8 cellular contexts compared by ENCODE assay signal in genomic region chr14:106442857-106443256, GRCh38.
A peak's percentile ranks its signal among the peaks of the same experiment; 100 is the strongest.
DNase-seq lines count a peak whose midpoint lies in the region; TF ChIP-seq lines count a peak whose summit lies in the region.
"Had no signal": no experiment of that assay in that cellular context is flagged by ENCODE, and none has a peak within 500 bp of the region (broad histone marks: within the 10 kb centered on the region; RNA-seq: fewer than 3 reads in every experiment).

No MANE protein-coding gene starts in this region.

- no peak overlapping the region for H4K8ac ChIP-seq in trophoblast cell (ENCODE audit: low read depth, low read length)

- intact Hi-C loops in posterior vena cava (cut with DNase I), result no loop called here

- no peak overlapping the region for H4K12ac ChIP-seq in trophoblast cell (ENCODE audit: low read depth, low read length)

- H3K27ac ChIP-seq in trophoblast cell (ENCODE audit: low read depth, low read length), result no peak overlapping the region

- TF ChIP-seq CTCF in GM20000 (IDR thresholded peaks at IDR 0.05; ENCODE audit: extremely low read depth, missing control alignments), result peak; percentile 28

- no peak overlapping the region for H3K18ac ChIP-seq in trophoblast cell (ENCODE audit: low read length)

- no peak overlapping the region for H3K9ac ChIP-seq in trophoblast cell (ENCODE audit: low read length)

- peak; percentile 32 for DNase-seq in GM20000 (ENCODE audit: low spot score)
- peak; percentile 14 for DNase-seq in SHP77 treated with DMSO at 0.1 percent for 48 hours (lab: John Stamatoyannopoulos, UW)
- peak; percentile 41 for DNase-seq in activated gamma-delta T cell treated with anti-CD3 and anti-CD28 coated beads, Interleukin-2, amount 50 U/mL, for 16 hours (ENCODE audit: low read depth)
- peak; percentile 23 to 37 for DNase-seq in stimulated activated CD8-positive, alpha-beta memory T cell treated with anti-CD3 and anti-CD28 coated beads, Interleukin-2, amount 100 ng/mL, for 48 hours (ENCODE audit: low read depth in 2 of 2)
- DNase-seq in NCI-H2227 (lab: John Stamatoyannopoulos, UW; ENCODE audit: unreplicated experiment), result no peak
- no peak for DNase-seq in posterior vena cava (ENCODE audit: low spot score)
- no peak for DNase-seq in trophoblast cell
- DNase-seq: NCI-H226 had no signal

- H3K79me1 ChIP-seq in trophoblast cell (ENCODE audit: low read length), result no peaks in the 10 kb centered on the region

- no peak overlapping the region for H3K4me2 ChIP-seq in trophoblast cell (ENCODE audit: low read length)

- H3K9me3 ChIP-seq in trophoblast cell (ENCODE audit: insufficient read depth, low read depth, low read length), result peaks cover 8% of the 10 kb centered on the region

- H2AK5ac ChIP-seq in trophoblast cell (ENCODE audit: low read length), result no peak overlapping the region

- no peak overlapping the region for H3K14ac ChIP-seq in trophoblast cell (ENCODE audit: low read length)

- H3K4ac ChIP-seq in trophoblast cell (ENCODE audit: low read depth, low read length), result no peak overlapping the region

- no peak overlapping the region for H2BK120ac ChIP-seq in trophoblast cell (ENCODE audit: insufficient read depth, low read length, poor library complexity)

- no peak overlapping the region for H3K4me3 ChIP-seq in trophoblast cell (ENCODE audit: low read depth, low read length)

- WGBS in trophoblast cell (ENCODE audit: extremely low coverage, insufficient coverage, insufficient read length), result no CpG with 5 or more reads among the region's 7 CpGs

- H2BK5ac ChIP-seq in trophoblast cell (ENCODE audit: low read depth, low read length, poor library complexity), result no peak overlapping the region

- no peak overlapping the region for H3K23ac ChIP-seq in trophoblast cell (ENCODE audit: low read length)

- no peak overlapping the region for H4K91ac ChIP-seq in trophoblast cell (ENCODE audit: low read depth, low read length)

- H2AFZ ChIP-seq in trophoblast cell (ENCODE audit: insufficient read depth, low read length, poor library complexity), result no peak overlapping the region

- no peak overlapping the region for H2BK12ac ChIP-seq in trophoblast cell (ENCODE audit: low read length)

- no peaks in the 10 kb centered on the region for H3K27me3 ChIP-seq in trophoblast cell (ENCODE audit: insufficient read depth, low read length)

- H3K4me1 ChIP-seq in trophoblast cell (ENCODE audit: control insufficient read depth in 1 of 2, insufficient read depth in 2 of 2, low read length in 2 of 2), result no peaks in the 10 kb centered on the region

- no peaks in the 10 kb centered on the region for H3K36me3 ChIP-seq in trophoblast cell (ENCODE audit: control insufficient read depth in 1 of 2, insufficient read depth in 2 of 2, low read length in 2 of 2)

- no peaks in the 10 kb centered on the region for H3K79me2 ChIP-seq in trophoblast cell (ENCODE audit: control insufficient read depth, insufficient read depth, low read length, poor library complexity)

Comparison
In these comparisons a context has a peak if more than half of its experiments do, and no peak if none do; other contexts are left out.
1. DNase-seq: peak in GM20000 (single experiment), SHP77 treated with DMSO at 0.1 percent for 48 hours (single experiment), activated gamma-delta T cell treated with anti-CD3 and anti-CD28 coated beads, Interleukin-2, amount 50 U/mL, for 16 hours (single experiment) and stimulated activated CD8-positive, alpha-beta memory T cell treated with anti-CD3 and anti-CD28 coated beads, Interleukin-2, amount 100 ng/mL, for 48 hours (2 of 2); none in NCI-H2227 (single experiment), posterior vena cava (single experiment) and trophoblast cell (0 of 2).